ENCODE assay signal across 13 cellular contexts in genomic region chr17:15966879-15967248, GRCh38. TPM values are rescaled to one million over a fixed set of nuclear protein-coding genes. Genes with fewer than 3 reads are reported as not detected.
DNase-seq lines count a peak whose midpoint lies in the region; ATAC-seq and TF ChIP-seq lines count a peak whose summit lies in the region.
"Had no signal": no experiment of that assay in that cellular context is flagged by ENCODE, and none has a peak within 500 bp of the region (broad histone marks: within the 10 kb centered on the region; RNA-seq: fewer than 3 reads in every experiment).

No MANE protein-coding gene starts in this region.

- TF ChIP-seq POLR2A in IMR-90 (IDR thresholded peaks at IDR 0.05; ENCODE audit: low read depth, low read length): no peak

- 0 out of 2 replicates have a peak overlapping the region, but pooled peaks have one; percentile 12 for H3K9ac ChIP-seq in IMR-90 (ENCODE audit: low read depth, low read length)
- H3K9ac ChIP-seq in mesendoderm (ENCODE audit: low read length): peak overlapping the region; percentile 35

- H2BK120ac ChIP-seq in IMR-90 (ENCODE audit: low read depth, low read length) (peak overlapping the region; percentile 39), mesendoderm (ENCODE audit: low read depth, low read length) (no peak overlapping the region)

- TF ChIP-seq CTCF in IMR-90 (conservative IDR thresholded peaks at IDR 0.05; ENCODE audit: low read depth, low read length): no peak

- H2BK20ac ChIP-seq in IMR-90 (ENCODE audit: low read depth, low read length): no peak overlapping the region

- H3K27ac ChIP-seq in IMR-90 (ENCODE audit: insufficient read depth, low read length) (peak overlapping the region; percentile 21), caudate nucleus (ENCODE audit: low read depth, low read length) (peak overlapping the region; percentile 93), mesendoderm (ENCODE audit: low read depth, low read length) (peak overlapping the region; percentile 2)
- H3K27ac ChIP-seq: tibial artery had no signal

- H2BK15ac ChIP-seq in IMR-90 (ENCODE audit: low read depth, low read length) (0 out of 3 replicates have a peak overlapping the region, but pooled peaks have one; percentile 20), mesendoderm (replicated peaks; ENCODE audit: low read depth) (no peak overlapping the region)

- no peak overlapping the region for H3K56ac ChIP-seq in IMR-90 (ENCODE audit: extremely low read depth, insufficient read depth, low read length)
- H3K56ac ChIP-seq in mesendoderm (ENCODE audit: low read length): peak overlapping the region; percentile 53

- H2AFZ ChIP-seq in IMR-90 (replicated peaks; ENCODE audit: low read length, poor library complexity): peak overlapping the region; percentile 46

- peaks cover 17% of the 10 kb centered on the region for H3K4me1 ChIP-seq in IMR-90 (ENCODE audit: control insufficient read depth, insufficient read depth, low read length)
- H3K4me1 ChIP-seq in mesendoderm (ENCODE audit: control insufficient read depth, low read depth, low read length): peaks cover 4% of the 10 kb centered on the region
- H3K4me1 ChIP-seq: tibial artery had no signal

- peak overlapping the region; percentile 74; the same call in 1 of the 2 replicates for H2AK5ac ChIP-seq in IMR-90 (ENCODE audit: low read depth, low read length)
- H2AK5ac ChIP-seq in mesendoderm (ENCODE audit: low read length): no peak overlapping the region

- H3K4me3 ChIP-seq in IMR-90 (ENCODE audit: insufficient read depth, low read depth, low read length) (no peak overlapping the region), mesendoderm (ENCODE audit: low read length) (no peak overlapping the region)
- H3K4me3 ChIP-seq: tibial artery had no signal

- H2BK5ac ChIP-seq in IMR-90 (ENCODE audit: low read depth, low read length, poor library complexity, severe bottlenecking): peak overlapping the region; percentile 12
- H2BK5ac ChIP-seq in mesendoderm (ENCODE audit: low read length): peak overlapping the region; percentile 18

- BruUV-seq in IMR-90 (replicated peaks; lab: Mats Ljungman, UMichigan): no TSS peak

- peak overlapping the region; percentile 50; the same call in 1 of the 2 replicates for H4K91ac ChIP-seq in IMR-90 (ENCODE audit: insufficient read depth, low read depth, low read length)

- TF ChIP-seq RAD21 in IMR-90 (IDR thresholded peaks at IDR 0.05; ENCODE audit: low read length): no peak

- H3K23ac ChIP-seq in IMR-90 (ENCODE audit: low read depth, low read length): peak overlapping the region; percentile 87; the same call in 1 of the 2 replicates
- H3K23ac ChIP-seq in mesendoderm (ENCODE audit: low read length): peak overlapping the region; percentile 48

- CTCF ChIA-PET in IMR-90 (lab: Yijun Ruan, JAX): no interaction called here

- no peaks in the 10 kb centered on the region for H4K20me1 ChIP-seq in IMR-90 (ENCODE audit: insufficient read depth, low read length)

- H3K27me3 ChIP-seq in IMR-90 (ENCODE audit: control insufficient read depth, insufficient read depth, low read length) (no peaks in the 10 kb centered on the region), mesendoderm (ENCODE audit: insufficient read depth, low read length, poor library complexity) (no peaks in the 10 kb centered on the region)

- POLR2A ChIA-PET in IMR-90 (lab: Charles Lee; ENCODE audit: unreplicated experiment): no interaction called here

- peak overlapping the region; percentile 67 for H2AK9ac ChIP-seq in IMR-90 (replicated peaks; ENCODE audit: low read depth, low read length, poor library complexity)

- dilution Hi-C loops in IMR-90 (cut with HindIII; ENCODE audit: low sequenced_read_pairs, unreplicated experiment): no loop called here

- H4K8ac ChIP-seq in IMR-90 (ENCODE audit: low read depth in 2 of 2, low read length in 2 of 2) (peak overlapping the region; percentile 23 to 81; a peak in 3 of 4 replicates), mesendoderm (ENCODE audit: low read depth, low read length) (no peak overlapping the region)

- peaks cover 33% of the 10 kb centered on the region for H3K9me1 ChIP-seq in IMR-90 (ENCODE audit: insufficient read depth, low read length)

- H3K79me1 ChIP-seq in IMR-90 (ENCODE audit: low read depth in 1 of 2, low read length in 2 of 2) (peaks cover 31 to 45% of the 10 kb centered on the region in 2 experiments), mesendoderm (ENCODE audit: low read length) (no peaks in the 10 kb centered on the region)

- H3K4me2 ChIP-seq in IMR-90 (ENCODE audit: low read depth, low read length): no peak overlapping the region
- H3K4me2 ChIP-seq in mesendoderm (ENCODE audit: low read length): peak overlapping the region; percentile 26

- H3K4ac ChIP-seq in IMR-90 (ENCODE audit: low read depth, low read length) (peak overlapping the region; percentile 74), mesendoderm (ENCODE audit: low read depth, low read length) (no peak overlapping the region)

- ATAC-seq in IMR-90 (ENCODE audit: low read depth) (peak; percentile 6; the same call in 1 of the 2 replicates), GM18867 (IDR thresholded peaks at IDR 0.05; ENCODE audit: unreplicated experiment) (no peak), HG02623 (IDR thresholded peaks at IDR 0.05; ENCODE audit: unreplicated experiment) (no peak)
- ATAC-seq: activated CD4-positive, CD25-positive, alpha-beta regulatory T cell treated with anti-CD3 and anti-CD28 coated beads, Interleukin-2, amount 50 U/mL, for 24 hours had no signal

- H3K18ac ChIP-seq in IMR-90 (ENCODE audit: low read depth, low read length) (peak overlapping the region; percentile 18; the same call in 1 of the 2 replicates), mesendoderm (ENCODE audit: low read length) (no peak overlapping the region)

- H4K5ac ChIP-seq in IMR-90 (ENCODE audit: low read depth, low read length) (peak overlapping the region; percentile 41; the same call in 1 of the 2 replicates), mesendoderm (ENCODE audit: low read length) (no peak overlapping the region)

- in situ Hi-C loops in ACHN (cut with HindIII; ENCODE audit: low pct_ligation_motif_present, low pct_unique_long_range_greater_than_20kb, low sequenced_read_pairs): no loop called here
- in situ Hi-C loops in IMR-90 (cut with MboI; ENCODE audit: low sequenced_read_pairs): loop anchor here (25.0 kb wide), 1 partner anchor 705 kb away; the partner anchor contains the start of gene PMP22

- peak overlapping the region; percentile 69 for H3K14ac ChIP-seq in IMR-90 (replicated peaks; ENCODE audit: low read depth, low read length)

- intact Hi-C loops in IMR-90 (cut with micrococcal nuclease): no loop called here

- H3K9me3 ChIP-seq in IMR-90 (ENCODE audit: control insufficient read depth, insufficient read depth, low read length): no peaks in the 10 kb centered on the region
- H3K9me3 ChIP-seq: tibial artery had no signal

- H3K79me2 ChIP-seq in mesendoderm (ENCODE audit: control insufficient read depth, insufficient read depth, low read length): no peaks in the 10 kb centered on the region

- 0 out of 2 replicates have a peak, but pooled peaks cover 1% of the 10 kb centered on the region for H3K36me3 ChIP-seq in IMR-90 (ENCODE audit: control insufficient read depth, insufficient read depth, low read length)
- no peaks in the 10 kb centered on the region for H3K36me3 ChIP-seq in mesendoderm (ENCODE audit: control insufficient read depth, insufficient read depth, low read length)
- H3K36me3 ChIP-seq: tibial artery had no signal

- 79% methylated on average over 5 of the region's 11 CpGs; no CpG with 5 or more reads in 1 of the 2 experiments for WGBS in IMR-90 (ENCODE audit: extremely low coverage in 2 of 2, insufficient read length in 1 of 2), 2 experiments
- no CpG with 5 or more reads among the region's 11 CpGs for WGBS in mesendoderm (ENCODE audit: extremely low coverage, insufficient coverage, low lambda C conversion rate)

- peak; percentile 47 for DNase-seq in ACHN
- no peak for DNase-seq in IMR-90
- no peak for DNase-seq in caudate nucleus (lab: John Stamatoyannopoulos, UW)
- DNase-seq in mesendoderm: peak; percentile 63
- DNase-seq in central memory CD4-positive, alpha-beta T cell: no peak
- DNase-seq in Ammon's horn (ENCODE audit: low spot score): no peak
- DNase-seq: effector CD4-positive, alpha-beta T cell; GDM1; HCEC 1CT; tibial artery had no signal

TF ChIP-seq in IMR-90, 13 proteins besides CTCF, POLR2A, EP300 and RAD21 (continues in another document):
- TF ChIP-seq RCOR1 (IDR thresholded peaks at IDR 0.05; ENCODE audit: insufficient replicate concordance, low read length) (no peak), RFX5 (IDR thresholded peaks at IDR 0.05; ENCODE audit: low read depth, low read length) (no peak), MAZ (IDR thresholded peaks at IDR 0.05; ENCODE audit: borderline replicate concordance, low read depth, low read length) (no peak), BHLHE40 (IDR thresholded peaks at IDR 0.05; ENCODE audit: low read depth, low read length) (no peak), CEBPB (IDR thresholded peaks at IDR 0.05; ENCODE audit: low read depth, low read length) (no peak)
- TF ChIP-seq, protein P1, sequence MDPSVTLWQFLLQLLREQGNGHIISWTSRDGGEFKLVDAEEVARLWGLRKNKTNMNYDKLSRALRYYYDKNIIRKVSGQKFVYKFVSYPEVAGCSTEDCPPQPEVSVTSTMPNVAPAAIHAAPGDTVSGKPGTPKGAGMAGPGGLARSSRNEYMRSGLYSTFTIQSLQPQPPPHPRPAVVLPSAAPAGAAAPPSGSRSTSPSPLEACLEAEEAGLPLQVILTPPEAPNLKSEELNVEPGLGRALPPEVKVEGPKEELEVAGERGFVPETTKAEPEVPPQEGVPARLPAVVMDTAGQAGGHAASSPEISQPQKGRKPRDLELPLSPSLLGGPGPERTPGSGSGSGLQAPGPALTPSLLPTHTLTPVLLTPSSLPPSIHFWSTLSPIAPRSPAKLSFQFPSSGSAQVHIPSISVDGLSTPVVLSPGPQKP (IDR thresholded peaks at IDR 0.05; ENCODE audit: borderline replicate concordance, low read depth, low read length): no peak

RNA-seq across cellular contexts. Expression of gene ADORA2B, which starts 21.9 kb away (rescaled TPM):
- total RNA-seq in IMR-90 (2012; rRNA removed): 5.2 and 5.8 TPM in 2 replicates
- polyA plus RNA-seq in IMR-90 (2012; rRNA removed): 5.5 and 6.1 TPM in 2 replicates
- polyA plus RNA-seq in IMR-90 (2012; cell fraction: cytosol; rRNA removed): 2.7 and 7.4 TPM in 2 replicates
- 2.3 and 3.4 TPM in 2 replicates for polyA plus RNA-seq in IMR-90 (2012; cell fraction: nucleus; rRNA removed; ENCODE audit: low replicate concordance)
- 1.2 TPM for polyA plus RNA-seq in mesendoderm (2013, experiment 1 of 2)
- polyA plus RNA-seq in mesendoderm (2013, experiment 2 of 2): 1.6 TPM

RNA-seq across cellular contexts. Expression of gene ZSWIM7, which starts 32.6 kb away (rescaled TPM):
- 6.8 and 7.2 TPM in 2 replicates for total RNA-seq in IMR-90 (2012; rRNA removed)
- 12.0 and 12.1 TPM in 2 replicates for polyA plus RNA-seq in IMR-90 (2012; rRNA removed)
- 10.1 and 14.0 TPM in 2 replicates for polyA plus RNA-seq in IMR-90 (2012; cell fraction: cytosol; rRNA removed)
- polyA plus RNA-seq in IMR-90 (2012; cell fraction: nucleus; rRNA removed; ENCODE audit: low replicate concordance): 12.9 and 28.1 TPM in 2 replicates
- polyA plus RNA-seq in mesendoderm (2013, experiment 1 of 2): 34.6 TPM
- 33.3 TPM for polyA plus RNA-seq in mesendoderm (2013, experiment 2 of 2)

RNA-seq across cellular contexts. Expression of gene TTC19, which starts 32.8 kb away (rescaled TPM):
- total RNA-seq in IMR-90 (2012; rRNA removed): 12.9 and 19.2 TPM in 2 replicates
- polyA plus RNA-seq in IMR-90 (2012; rRNA removed): 6.0 and 8.3 TPM in 2 replicates
- polyA plus RNA-seq in IMR-90 (2012; cell fraction: cytosol; rRNA removed): 2.3 and 6.1 TPM in 2 replicates
- polyA plus RNA-seq in IMR-90 (2012; cell fraction: nucleus; rRNA removed; ENCODE audit: low replicate concordance): 5.9 and 8.4 TPM in 2 replicates
- polyA plus RNA-seq in mesendoderm (2013, experiment 1 of 2): 31.5 TPM
- polyA plus RNA-seq in mesendoderm (2013, experiment 2 of 2): 32.0 TPM

Comparison
In these comparisons a context has a peak if more than half of its experiments do, and no peak if none do; other contexts are left out.
1. DNase-seq: peak in ACHN (single experiment) and mesendoderm (single experiment); none in IMR-90 (single experiment), caudate nucleus (0 of 61), central memory CD4-positive, alpha-beta T cell (single experiment) and Ammon's horn (single experiment).
2. H3K27ac ChIP-seq: peak in every context shown above with its lines; median percentile 93 in caudate nucleus; 21 in IMR-90; 2 in mesendoderm.